In genomic region chr10:35937538-35937937, GRCh38 we compare ENCODE assay signal across 26 cellular contexts.
A peak's percentile ranks its signal among the peaks of the same experiment; 100 is the strongest.
DNase-seq lines count a peak whose midpoint lies in the region; ATAC-seq and TF ChIP-seq lines count a peak whose summit lies in the region.
"Had no signal": no experiment of that assay in that cellular context is flagged by ENCODE, and none has a peak within 500 bp of the region (broad histone marks: within the 10 kb centered on the region; RNA-seq: fewer than 3 reads in every experiment).

No MANE protein-coding gene starts in this region.

- H3K27me3 ChIP-seq in PC-3 (ENCODE audit: low read length): no peaks in the 10 kb centered on the region
- H3K27me3 ChIP-seq in mesenchymal stem cell (ENCODE audit: control insufficient read depth in 1 of 2, insufficient read depth in 1 of 2, low read length in 2 of 2): peaks cover 0 to 4% of the 10 kb centered on the region in 2 experiments
- no peaks in the 10 kb centered on the region for H3K27me3 ChIP-seq in osteoblast (ENCODE audit: insufficient read depth, low read length)
- H3K27me3 ChIP-seq: BLaER1 treated with 17β-estradiol and CSF1 and Interleukin-3, amounts not matched to agents 10 nM and 100 nM had no signal

- H3K4me3 ChIP-seq in PC-3 (ENCODE audit: low read length) (no peak overlapping the region), mesenchymal stem cell (ENCODE audit: insufficient read depth in 1 of 2, low read depth in 1 of 2, low read length in 2 of 2) (no peak overlapping the region), osteoblast (ENCODE audit: insufficient read depth, low read length) (no peak overlapping the region)
- H3K4me3 ChIP-seq: A549; BLaER1 treated with 17β-estradiol and CSF1 and Interleukin-3, amounts not matched to agents 10 nM and 100 nM; GM12878 had no signal

- H3K23ac ChIP-seq in mesenchymal stem cell (ENCODE audit: low read length in 2 of 2): no peak overlapping the region

- H3K4me1 Mint-ChIP-seq in nephron: peaks cover 73% of the 10 kb centered on the region
- H3K4me1 Mint-ChIP-seq in activated CD4-positive, alpha-beta memory T cell treated with anti-CD3 and anti-CD28 coated beads, Interleukin-2, amount 10 ng/mL, durations not matched to agents 7 days and 5 days: no peaks in the 10 kb centered on the region
- H3K4me1 Mint-ChIP-seq: B cell; CD4-positive, alpha-beta memory T cell; CD4-positive, CD25-positive, alpha-beta regulatory T cell; CD8-positive, alpha-beta memory T cell had no signal

- H3K4ac ChIP-seq in mesenchymal stem cell (ENCODE audit: low read depth in 1 of 2, low read length in 2 of 2): no peak overlapping the region

- H3K27ac ChIP-seq in PC-3 (ENCODE audit: low read length) (peak overlapping the region; percentile 3; the same call in 1 of the 2 replicates), mesenchymal stem cell (ENCODE audit: low read length, poor library complexity, severe bottlenecking) (no peak overlapping the region), osteoblast (ENCODE audit: low read depth, low read length) (no peak overlapping the region)
- H3K27ac ChIP-seq: 22Rv1; A549; BLaER1 treated with 17β-estradiol and CSF1 and Interleukin-3, amounts not matched to agents 10 nM and 100 nM; C4-2B had no signal

- H4K91ac ChIP-seq in mesenchymal stem cell (ENCODE audit: low read length): no peak overlapping the region

- H3K4me2 ChIP-seq in PC-3 (ENCODE audit: low read length): peak overlapping the region; percentile 29
- no peak overlapping the region for H3K4me2 ChIP-seq in mesenchymal stem cell (ENCODE audit: low read length, poor library complexity, severe bottlenecking)
- H3K4me2 ChIP-seq in osteoblast (ENCODE audit: insufficient read depth, low read length): no peak overlapping the region
- H3K4me2 ChIP-seq: A549; BLaER1 treated with 17β-estradiol and CSF1 and Interleukin-3, amounts not matched to agents 10 nM and 100 nM had no signal

- no peaks in the 10 kb centered on the region for H3K79me1 ChIP-seq in mesenchymal stem cell (replicated peaks; ENCODE audit: low read length, poor library complexity, severe bottlenecking)

- peak overlapping the region in 2 of 3 experiments; percentile 22 to 52 for H3K27ac Mint-ChIP-seq in nephron
- H3K27ac Mint-ChIP-seq in activated CD4-positive, alpha-beta memory T cell treated with anti-CD3 and anti-CD28 coated beads, Interleukin-2, amount 10 ng/mL, durations not matched to agents 7 days and 5 days: no peak overlapping the region
- H3K27ac Mint-ChIP-seq: B cell; CD4-positive, alpha-beta memory T cell; CD8-positive, alpha-beta memory T cell had no signal

- no peak overlapping the region for H2BK12ac ChIP-seq in mesenchymal stem cell (ENCODE audit: low read length in 2 of 2)

- POLR2A ChIA-PET in PC-3 (lab: Charles Lee; ENCODE audit: unreplicated experiment): no interaction called here
- POLR2A ChIA-PET in activated CD4-positive, alpha-beta memory T cell treated with anti-CD3 and anti-CD28 coated beads, Interleukin-2, amount 10 ng/mL, durations not matched to agents 7 days and 5 days (lab: Charles Lee): no interaction called here

- H3K18ac ChIP-seq in mesenchymal stem cell (ENCODE audit: low read depth in 1 of 2, low read length in 2 of 2): no peak overlapping the region

- H3K36me3 ChIP-seq in PC-3 (ENCODE audit: low read depth, low read length): no peaks in the 10 kb centered on the region
- no peaks in the 10 kb centered on the region for H3K36me3 ChIP-seq in mesenchymal stem cell (ENCODE audit: control insufficient read depth in 1 of 2, insufficient read depth in 2 of 2, low read depth in 1 of 2, low read length in 2 of 2)
- no peaks in the 10 kb centered on the region for H3K36me3 ChIP-seq in osteoblast (ENCODE audit: insufficient read depth, low read length)
- H3K36me3 ChIP-seq: BLaER1 treated with 17β-estradiol and CSF1 and Interleukin-3, amounts not matched to agents 10 nM and 100 nM had no signal

- H3K9me3 ChIP-seq in PC-3 (ENCODE audit: low read length): no peaks in the 10 kb centered on the region
- H3K9me3 ChIP-seq in mesenchymal stem cell (ENCODE audit: control insufficient read depth, low read length): peaks cover 3% of the 10 kb centered on the region
- no peaks in the 10 kb centered on the region for H3K9me3 ChIP-seq in osteoblast (ENCODE audit: low read depth, low read length)
- H3K9me3 ChIP-seq: A549; BLaER1 treated with 17β-estradiol and CSF1 and Interleukin-3, amounts not matched to agents 10 nM and 100 nM had no signal

- H3K9me3 Mint-ChIP-seq in nephron: peaks cover 3% of the 10 kb centered on the region
- H3K9me3 Mint-ChIP-seq in activated CD4-positive, alpha-beta memory T cell treated with anti-CD3 and anti-CD28 coated beads, Interleukin-2, amount 10 ng/mL, durations not matched to agents 7 days and 5 days: peaks cover 8% of the 10 kb centered on the region

- H3K79me2 ChIP-seq in PC-3 (ENCODE audit: low read length) (no peaks in the 10 kb centered on the region), osteoblast (ENCODE audit: insufficient read depth, low read length) (no peaks in the 10 kb centered on the region)

- H2AK5ac ChIP-seq in mesenchymal stem cell (ENCODE audit: low read length, severe bottlenecking): no peak overlapping the region

- CTCF ChIA-PET in PC-3 (lab: Charles Lee): no interaction called here
- CTCF ChIA-PET in activated CD4-positive, alpha-beta memory T cell treated with anti-CD3 and anti-CD28 coated beads, Interleukin-2, amount 10 ng/mL, durations not matched to agents 7 days and 5 days (lab: Charles Lee): no interaction called here

- 93% methylated on average over 7 of the region's 7 CpGs for WGBS in mesenchymal stem cell

- DNase-seq in PC-3: peak; percentile 43
- no peak for DNase-seq in mesenchymal stem cell
- peak; percentile 13 for DNase-seq in osteoblast (ENCODE audit: insufficient read length, low spot score, missing footprints)
- DNase-seq in amygdala (lab: John Stamatoyannopoulos, UW): no peak
- DNase-seq in CD1c-positive myeloid dendritic cell (ENCODE audit: extremely low spot score): no peak
- DNase-seq in activated CD4-positive, alpha-beta memory T cell treated with anti-CD3 and anti-CD28 coated beads, Interleukin-2, amount 10 ng/mL, durations not matched to agents 7 days and 5 days: no peak
- DNase-seq: AML-193; CD4-positive, alpha-beta memory T cell; CD4-positive, CD25-positive, alpha-beta regulatory T cell; CD8-positive, alpha-beta memory T cell; COR-L47; DMS 273 treated with DMSO at 0.1 percent for 48 hours; DMS153; DMS53; DMS79; DND-41; EL; GDM1 had no signal

- H2BK5ac ChIP-seq in mesenchymal stem cell (ENCODE audit: low read depth, low read length, poor library complexity, severe bottlenecking): no peak overlapping the region

- H4K20me1 ChIP-seq in PC-3 (ENCODE audit: low read length): no peaks in the 10 kb centered on the region
- H4K20me1 ChIP-seq in osteoblast (ENCODE audit: insufficient read depth, low read length): no peaks in the 10 kb centered on the region
- H4K20me1 ChIP-seq: BLaER1 treated with 17β-estradiol and CSF1 and Interleukin-3, amounts not matched to agents 10 nM and 100 nM had no signal

- H3K4me3 Mint-ChIP-seq in nephron: peak overlapping the region in 1 of 3 experiments; percentile 16
- H3K4me3 Mint-ChIP-seq in activated CD4-positive, alpha-beta memory T cell treated with anti-CD3 and anti-CD28 coated beads, Interleukin-2, amount 10 ng/mL, durations not matched to agents 7 days and 5 days: no peak overlapping the region
- H3K4me3 Mint-ChIP-seq: B cell; CD4-positive, alpha-beta memory T cell; CD4-positive, CD25-positive, alpha-beta regulatory T cell; CD8-positive, alpha-beta memory T cell had no signal

- no peaks in the 10 kb centered on the region for H3K36me3 Mint-ChIP-seq in nephron (ENCODE audit: low read depth)
- H3K36me3 Mint-ChIP-seq in activated CD4-positive, alpha-beta memory T cell treated with anti-CD3 and anti-CD28 coated beads, Interleukin-2, amount 10 ng/mL, durations not matched to agents 7 days and 5 days (ENCODE audit: low read depth): no peaks in the 10 kb centered on the region
- H3K36me3 Mint-ChIP-seq: CD4-positive, alpha-beta memory T cell; CD4-positive, CD25-positive, alpha-beta regulatory T cell; CD8-positive, alpha-beta memory T cell had no signal

- no peak overlapping the region for H3K14ac ChIP-seq in mesenchymal stem cell (ENCODE audit: low read length in 2 of 2)

- H3K27me3 Mint-ChIP-seq in nephron (ENCODE audit: low read depth): peaks cover 23% of the 10 kb centered on the region
- no peaks in the 10 kb centered on the region for H3K27me3 Mint-ChIP-seq in activated CD4-positive, alpha-beta memory T cell treated with anti-CD3 and anti-CD28 coated beads, Interleukin-2, amount 10 ng/mL, durations not matched to agents 7 days and 5 days
- H3K27me3 Mint-ChIP-seq: B cell; CD4-positive, alpha-beta memory T cell; CD4-positive, CD25-positive, alpha-beta regulatory T cell; CD8-positive, alpha-beta memory T cell had no signal

- TF ChIP-seq CTCF in PC-3 (conservative IDR thresholded peaks at IDR 0.05; ENCODE audit: low read depth, low read length) (no peak), nephron (IDR thresholded peaks at IDR 0.05; ENCODE audit: unreplicated experiment in 3 of 3) (no peak), osteoblast (IDR thresholded peaks at IDR 0.05; ENCODE audit: extremely low read depth, low read depth, low read length) (no peak)

- peak overlapping the region; percentile 3; the same call in 1 of the 2 replicates for H2AFZ ChIP-seq in PC-3 (ENCODE audit: low read length)
- no peak overlapping the region for H2AFZ ChIP-seq in mesenchymal stem cell (ENCODE audit: low read depth, low read length)
- no peak overlapping the region for H2AFZ ChIP-seq in osteoblast (ENCODE audit: low read length)

- no peaks in the 10 kb centered on the region for H3F3A ChIP-seq in PC-3 (ENCODE audit: low read length, unreplicated experiment)

- no peak overlapping the region for H3K9ac ChIP-seq in PC-3 (ENCODE audit: low read length)
- H3K9ac ChIP-seq in mesenchymal stem cell (ENCODE audit: low read length): no peak overlapping the region
- H3K9ac ChIP-seq: BLaER1 treated with 17β-estradiol and CSF1 and Interleukin-3, amounts not matched to agents 10 nM and 100 nM had no signal

- H4K8ac ChIP-seq in mesenchymal stem cell (ENCODE audit: low read length): no peak overlapping the region

- H2BK15ac ChIP-seq in mesenchymal stem cell (ENCODE audit: low read depth, poor library complexity, severe bottlenecking): peak overlapping the region; percentile 54

- ATAC-seq in PC-3 (no peak), HG03457 (IDR thresholded peaks at IDR 0.05; ENCODE audit: unreplicated experiment) (no peak)
- ATAC-seq: A549, GM12878 had no signal

- intact Hi-C loops in PC-3 (cut with micrococcal nuclease): no loop called here

- no TSS peak for BruUV-seq in PC-3 (replicated peaks; lab: Mats Ljungman, UMichigan)

- H3K9me2 ChIP-seq in PC-3 (replicated peaks; ENCODE audit: low read length): no peaks in the 10 kb centered on the region

- no peak overlapping the region for H2BK120ac ChIP-seq in mesenchymal stem cell (ENCODE audit: low read depth, low read length)

- H3K4me1 ChIP-seq in PC-3 (ENCODE audit: insufficient read depth, low read length) (peaks cover 17% of the 10 kb centered on the region), mesenchymal stem cell (ENCODE audit: control insufficient read depth, insufficient read depth, low read depth, low read length) (peaks cover 9% of the 10 kb centered on the region), osteoblast (ENCODE audit: insufficient read depth, low read length) (no peaks in the 10 kb centered on the region)

Comparison
In these comparisons a context has a peak if more than half of its experiments do, and no peak if none do; other contexts are left out.
1. DNase-seq: peak in PC-3 (single experiment) and osteoblast (single experiment); none in mesenchymal stem cell (single experiment), amygdala (0 of 56), CD1c-positive myeloid dendritic cell (single experiment) and activated CD4-positive, alpha-beta memory T cell treated with anti-CD3 and anti-CD28 coated beads, Interleukin-2, amount 10 ng/mL, durations not matched to agents 7 days and 5 days (single experiment).